8 cellular contexts compared by ENCODE assay signal in genomic region chr1:84504580-84505021, GRCh38. TPM values are rescaled to one million over a fixed set of nuclear protein-coding genes. Genes with fewer than 3 reads are reported as not detected.
A peak's percentile ranks its signal among the peaks of the same experiment; 100 is the strongest.
DNase-seq lines count a peak whose midpoint lies in the region; ATAC-seq, FAIRE-seq and TF ChIP-seq lines count a peak whose summit lies in the region.

No MANE protein-coding gene starts in this region.

- POLR2A ChIA-PET in K562 (lab: Yijun Ruan, JAX): interaction anchor here (0.6 to 4.1 kb wide), 5 partner anchors 9 to 110 kb away, joined by 3 to 34 read pairs (median 4); no protein-coding TSS in a partner anchor

- peaks cover 53% of the 10 kb centered on the region for H3K36me3 ChIP-seq in DOHH2 (ENCODE audit: control insufficient read depth, low read length)
- peaks cover 54% of the 10 kb centered on the region for H3K36me3 ChIP-seq in K562 (ENCODE audit: control insufficient read depth, insufficient read depth, low read length)
- peaks cover 15% of the 10 kb centered on the region for H3K36me3 ChIP-seq in lower lobe of right lung
- H3K36me3 ChIP-seq in transverse colon: peaks cover 0 to 7% (median 0%) of the 10 kb centered on the region in 4 donors

- BruUV-seq in K562 (replicated peaks; lab: Mats Ljungman, UMichigan): TSS peak; percentile 41

- H3K27me3 ChIP-seq in DOHH2 (ENCODE audit: control insufficient read depth, low read length) (no peaks in the 10 kb centered on the region), K562 (ENCODE audit: control insufficient read depth in 2 of 2, insufficient read depth in 2 of 2, low read length in 2 of 2) (no peaks in the 10 kb centered on the region), lower lobe of right lung (ENCODE audit: low read depth) (no peaks in the 10 kb centered on the region), transverse colon (no peaks in the 10 kb centered on the region)

- peaks cover 41% of the 10 kb centered on the region for H3K4me1 ChIP-seq in DOHH2 (ENCODE audit: control insufficient read depth, low read length)
- peaks cover 4 to 10% of the 10 kb centered on the region in 2 experiments; a peak in 4 of 5 replicates for H3K4me1 ChIP-seq in K562 (replicated peaks in 1 of 2; ENCODE audit: control insufficient read depth in 2 of 2, insufficient read depth in 2 of 2, low read length in 2 of 2)
- H3K4me1 ChIP-seq in lower lobe of right lung: peaks cover 60% of the 10 kb centered on the region
- H3K4me1 ChIP-seq in transverse colon: peaks cover 22 to 58% (median 38%) of the 10 kb centered on the region in 4 donors

- TF ChIP-seq RAD21 in K562 (CRISPR knock-in tag; conservative IDR thresholded peaks at IDR 0.05 in 1 of 2, IDR thresholded peaks at IDR 0.05 in 1 of 2): peak in 1 of 2 experiments; percentile 28; a peak in 2 of 4 replicates

- H3K79me2 ChIP-seq in DOHH2 (ENCODE audit: control insufficient read depth, low read length) (peaks cover 72% of the 10 kb centered on the region), K562 (ENCODE audit: control insufficient read depth, insufficient read depth, low read length) (peaks cover 85% of the 10 kb centered on the region)

- in situ Hi-C loops in K562 (cut with MboI): no loop called here
- in situ Hi-C loops in transverse colon (cut with MboI; ENCODE audit: low pct_ligation_motif_present in 1 of 4, low pct_unique_long_range_greater_than_20kb in 1 of 4, low sequenced_read_pairs in 3 of 4): no loop called here

- ATAC-seq in K562 (peak; percentile 11), lower lobe of right lung (no peak), HG02623 (IDR thresholded peaks at IDR 0.05; ENCODE audit: unreplicated experiment) (no peak)

- intact Hi-C loops in K562 (cut with micrococcal nuclease) (loop anchor here (2.0 to 10.0 kb wide), 3 partner anchors 70 to 200 kb away; partner anchors contain the start of genes CTBS and SAMD13), lower lobe of right lung (cut with DNase I) (no loop called here), transverse colon (cut with DNase I; ENCODE audit: low total_unique reads) (loop anchor here (10.0 kb wide), 2 partner anchors 70 to 100 kb away; partner anchors contain the start of gene CTBS)

- H4K20me1 ChIP-seq in DOHH2 (ENCODE audit: control insufficient read depth, insufficient read depth, low read depth, low read length) (peaks cover 16% of the 10 kb centered on the region; the same call in 1 of the 2 replicates), K562 (replicated peaks; ENCODE audit: control insufficient read depth, insufficient read depth, low read length) (peaks cover 18% of the 10 kb centered on the region)

- peak; percentile 70 for FAIRE-seq in K562 (lab: Jason Lieb, UNC)

- DNase-seq in Jurkat, Clone E6-1 (ENCODE audit: low read depth, low spot score): no peak
- DNase-seq in K562 (ENCODE audit: extremely low read depth in 1 of 4, low spot score in 3 of 4): peak in 2 of 4 experiments; percentile 25 to 53
- DNase-seq in lower lobe of right lung: no peak
- no peak for DNase-seq in transverse colon
- DNase-seq in activated CD4-positive, CD25-positive, alpha-beta regulatory T cell (lab: John Stamatoyannopoulos, UW): no peak
- DNase-seq in activated effector memory CD4-positive, alpha-beta T cell treated with anti-CD3 and anti-CD28 coated beads, Interleukin-2, amount 50 U/mL, for 16 hours: no peak

- TF ChIP-seq EP300 in K562 (IDR thresholded peaks at IDR 0.05; ENCODE audit: low read length) (no peak), transverse colon (IDR thresholded peaks at IDR 0.05; ENCODE audit: low read depth) (no peak)

- no peak for TF ChIP-seq CTCF in DOHH2 (IDR thresholded peaks at IDR 0.05; ENCODE audit: low read depth, low read length, poor library complexity, severe bottlenecking)
- no peak for TF ChIP-seq CTCF in K562 (IDR thresholded peaks at IDR 0.05 in 2 of 3, conservative IDR thresholded peaks at IDR 0.05 in 1 of 3; ENCODE audit: insufficient read depth in 2 of 3, low read depth in 1 of 3, low read length in 3 of 3)
- TF ChIP-seq CTCF in lower lobe of right lung (IDR thresholded peaks at IDR 0.05): no peak
- TF ChIP-seq CTCF in transverse colon (IDR thresholded peaks at IDR 0.05): no peak

- peak overlapping the region; percentile 94 for H3K4me3 ChIP-seq in DOHH2 (ENCODE audit: low read length)
- H3K4me3 ChIP-seq in Jurkat, Clone E6-1 (ENCODE audit: low read length): peak overlapping the region; percentile 95
- H3K4me3 ChIP-seq in K562: peak overlapping the region; percentile 69
- H3K4me3 ChIP-seq in lower lobe of right lung: peak overlapping the region; percentile 91
- peak overlapping the region; percentile 63 to 93 (median 74) for H3K4me3 ChIP-seq in transverse colon

- H3F3A ChIP-seq in DOHH2 (ENCODE audit: control insufficient read depth, insufficient read depth): peaks cover 29% of the 10 kb centered on the region

- H3K9me3 ChIP-seq in DOHH2 (ENCODE audit: control insufficient read depth, insufficient read depth, low read length) (peaks cover 8% of the 10 kb centered on the region), K562 (replicated peaks; ENCODE audit: control insufficient read depth, insufficient read depth, low read depth, low read length) (no peaks in the 10 kb centered on the region; the same call in 1 of the 2 replicates), lower lobe of right lung (peaks cover 8% of the 10 kb centered on the region), transverse colon (no peaks in the 10 kb centered on the region)

- CTCF ChIA-PET in K562 (lab: Yijun Ruan, JAX; ENCODE audit: low intra/inter-chr PET ratio): interaction anchor here (0.7 to 1.1 kb wide), 2 partner anchors 21 to 116 kb away, joined by 3 to 7 read pairs; no protein-coding TSS in a partner anchor

- H2AFZ ChIP-seq in K562 (ENCODE audit: low read depth, low read length): no peak overlapping the region

- under 1% methylated on average over 6 of the region's 6 CpGs for WGBS in K562 (ENCODE audit: insufficient coverage, low coverage, missing lambda C conversion rate)
- WGBS in transverse colon (ENCODE audit: low coverage in 1 of 2), 2 donors: 9 to 13% methylated on average over 4 to 6 of the region's 6 CpGs

- TF ChIP-seq POLR2A in K562 (conservative IDR thresholded peaks at IDR 0.05) (no peak), transverse colon (IDR thresholded peaks at IDR 0.05) (no peak)

- H3K4me2 ChIP-seq in DOHH2 (ENCODE audit: low read length) (peak overlapping the region; percentile 89), K562 (ENCODE audit: insufficient read depth, low read length) (peak overlapping the region; percentile 98)

- H3K9ac ChIP-seq in K562 (ENCODE audit: insufficient read depth in 1 of 2, low read depth in 2 of 2, low read length in 2 of 2): peak overlapping the region; percentile 98 to 99

- no peaks in the 10 kb centered on the region for H3K9me1 ChIP-seq in K562 (ENCODE audit: control insufficient read depth, insufficient read depth, low read length)

- H3K9me2 ChIP-seq in DOHH2 (replicated peaks; ENCODE audit: control insufficient read depth, low read length): no peaks in the 10 kb centered on the region

- H3K27ac ChIP-seq in DOHH2 (ENCODE audit: low read depth, low read length): no peak overlapping the region
- H3K27ac ChIP-seq in K562 (ENCODE audit: extremely low read depth, low read depth, low read length): peak overlapping the region; percentile 97
- peak overlapping the region; percentile 98 for H3K27ac ChIP-seq in lower lobe of right lung
- H3K27ac ChIP-seq in transverse colon: peak overlapping the region; percentile 96 to 99 (median 97)

RNA-seq across cellular contexts. Expression of gene SPATA1, which starts 1.6 kb away (rescaled TPM):
- polyA plus RNA-seq in Jurkat, Clone E6-1 (2012; ENCODE audit: insufficient read depth, insufficient read length): 4.1 TPM
- total RNA-seq in K562 (2011; cell fraction: chromatin; rRNA removed; ENCODE audit: low replicate concordance): 5.5 and 7.1 TPM in 2 replicates
- total RNA-seq in K562 (2011; cell fraction: nucleolus; rRNA removed): 5.7 and 6.8 TPM in 2 replicates
- total RNA-seq in K562 (2011; cell fraction: nucleoplasm; rRNA removed): 11.4 and 15.3 TPM in 2 replicates
- 0.86 TPM in 1 of 2 replicates, not detected in the other for total RNA-seq in K562 (2014; rRNA removed)
- 1.5 and 1.7 TPM in 2 replicates for total RNA-seq in K562 (2014; rRNA removed; fragmentation: Illumina TruSeq; extraction: Trizol)
- total RNA-seq in K562 (2015; rRNA removed; fragmentation: Illumina TruSeq; extraction: Trizol): 1.6 and 1.8 TPM in 2 replicates
- 2.2 and 2.3 TPM in 2 replicates for total RNA-seq in K562 (2021)
- polyA plus RNA-seq in K562 (2011; rRNA removed): 1.4 and 2.9 TPM in 2 replicates
- 0.49 and 0.87 TPM in 2 replicates for polyA plus RNA-seq in K562 (2011; cell fraction: cytosol; rRNA removed)
- 2.5 and 3.7 TPM in 2 replicates for polyA plus RNA-seq in K562 (2011; cell fraction: nucleus; rRNA removed)
- polyA plus RNA-seq in K562 (2012): 2.7 and 5.1 TPM in 2 replicates
- polyA plus RNA-seq in K562 (2014; fragmentation: Illumina TruSeq; extraction: Trizol): 0.79 TPM in 1 of 2 replicates, not detected in the other
- 1 to 10 TPM; 1.1 TPM for polyA plus RNA-seq in K562 (2014; fragmentation: Nextera tagmentation; extraction: Ambion mirVana)
- 0.40 and 1.8 TPM in 2 replicates for polyA plus RNA-seq in K562 (2014; rRNA removed)
- polyA minus RNA-seq in K562 (2011; rRNA and poly(A)+ RNA removed): 1.2 and 3.6 TPM in 2 replicates
- not detected in 2 replicates for polyA minus RNA-seq in K562 (2011; cell fraction: cytosol; rRNA and poly(A)+ RNA removed)
- polyA minus RNA-seq in K562 (2011; cell fraction: nucleus; rRNA and poly(A)+ RNA removed): 5.3 and 6.2 TPM in 2 replicates
- total RNA-seq in lower lobe of right lung: 2.5 TPM
- total RNA-seq in transverse colon: 1 to 10 TPM in 1 of 4 donors, under 1 TPM in 1, not detected in 2; 0.14 to 1.6 TPM

RNA-seq across cellular contexts. Expression of gene GNG5, which starts 1.8 kb away (rescaled TPM):
- 257 TPM for polyA plus RNA-seq in Jurkat, Clone E6-1 (2012; ENCODE audit: insufficient read depth, insufficient read length)
- 3.8 and 8.6 TPM in 2 replicates for total RNA-seq in K562 (2011; cell fraction: chromatin; rRNA removed; ENCODE audit: low replicate concordance)
- total RNA-seq in K562 (2011; cell fraction: nucleolus; rRNA removed): 9.6 and 10.0 TPM in 2 replicates
- 15.7 and 18.9 TPM in 2 replicates for total RNA-seq in K562 (2011; cell fraction: nucleoplasm; rRNA removed)
- total RNA-seq in K562 (2014; rRNA removed) (61.9 and 71.1 TPM in 2 replicates), K562 (2014; rRNA removed; fragmentation: Illumina TruSeq; extraction: Trizol) (114 and 116 TPM in 2 replicates), K562 (2015; rRNA removed; fragmentation: Illumina TruSeq; extraction: Trizol) (150 and 155 TPM in 2 replicates), K562 (2021) (169 and 179 TPM in 2 replicates), lower lobe of right lung (119 TPM), transverse colon (100 to 1,000 TPM in 2 of 4 donors, 10 to 100 TPM in 2; 19.1 to 172 (median 127) TPM)
- polyA plus RNA-seq in K562 (2011; rRNA removed) (87.2 and 113 TPM in 2 replicates), K562 (2014; fragmentation: Illumina TruSeq; extraction: Trizol) (243 and 281 TPM in 2 replicates), K562 (2014; fragmentation: Nextera tagmentation; extraction: Ambion mirVana) (100 to 1,000 TPM; 242 to 243 TPM), K562 (2014; rRNA removed) (138 and 179 TPM in 2 replicates)
- polyA plus RNA-seq in K562 (2011; cell fraction: cytosol; rRNA removed): 92.3 and 135 TPM in 2 replicates
- polyA plus RNA-seq in K562 (2011; cell fraction: nucleus; rRNA removed): 80.5 and 81.5 TPM in 2 replicates
- 266 and 318 TPM in 2 replicates for polyA plus RNA-seq in K562 (2012)
- 35.9 and 39.3 TPM in 2 replicates for polyA minus RNA-seq in K562 (2011; rRNA and poly(A)+ RNA removed)
- polyA minus RNA-seq in K562 (2011; cell fraction: cytosol; rRNA and poly(A)+ RNA removed): 62.1 and 63.1 TPM in 2 replicates
- polyA minus RNA-seq in K562 (2011; cell fraction: nucleus; rRNA and poly(A)+ RNA removed): 10.8 and 21.3 TPM in 2 replicates

RNA-seq across cellular contexts. Expression of gene RPF1, which starts 25.5 kb away (rescaled TPM):
- 97.5 TPM for polyA plus RNA-seq in Jurkat, Clone E6-1 (2012; ENCODE audit: insufficient read depth, insufficient read length)
- 12.0 and 17.8 TPM in 2 replicates for total RNA-seq in K562 (2011; cell fraction: chromatin; rRNA removed; ENCODE audit: low replicate concordance)
- 9.7 and 10.0 TPM in 2 replicates for total RNA-seq in K562 (2011; cell fraction: nucleolus; rRNA removed)
- total RNA-seq in K562 (2011; cell fraction: nucleoplasm; rRNA removed): 12.6 and 12.7 TPM in 2 replicates
- 101 and 113 TPM in 2 replicates for total RNA-seq in K562 (2014; rRNA removed)
- total RNA-seq in K562 (2014; rRNA removed; fragmentation: Illumina TruSeq; extraction: Trizol): 90.2 and 101 TPM in 2 replicates
- total RNA-seq in K562 (2015; rRNA removed; fragmentation: Illumina TruSeq; extraction: Trizol): 91.9 and 99.8 TPM in 2 replicates
- total RNA-seq in K562 (2021): 52.4 and 54.8 TPM in 2 replicates
- 64.8 and 88.8 TPM in 2 replicates for polyA plus RNA-seq in K562 (2011; rRNA removed)
- 16.7 and 30.1 TPM in 2 replicates for polyA plus RNA-seq in K562 (2011; cell fraction: cytosol; rRNA removed)
- 10.0 and 18.1 TPM in 2 replicates for polyA plus RNA-seq in K562 (2011; cell fraction: nucleus; rRNA removed)
- polyA plus RNA-seq in K562 (2012): 57.5 and 64.2 TPM in 2 replicates
- 123 and 156 TPM in 2 replicates for polyA plus RNA-seq in K562 (2014; fragmentation: Illumina TruSeq; extraction: Trizol)
- 10 to 100 TPM; 68.0 to 84.7 TPM for polyA plus RNA-seq in K562 (2014; fragmentation: Nextera tagmentation; extraction: Ambion mirVana)
- 126 TPM in 2 replicates for polyA plus RNA-seq in K562 (2014; rRNA removed)
- 27.9 and 28.8 TPM in 2 replicates for polyA minus RNA-seq in K562 (2011; rRNA and poly(A)+ RNA removed)
- 7.4 and 14.7 TPM in 2 replicates for polyA minus RNA-seq in K562 (2011; cell fraction: cytosol; rRNA and poly(A)+ RNA removed)
- polyA minus RNA-seq in K562 (2011; cell fraction: nucleus; rRNA and poly(A)+ RNA removed): 7.5 and 17.2 TPM in 2 replicates
- 31.1 TPM for total RNA-seq in lower lobe of right lung
- 10 to 100 TPM; 14.7 to 38.4 (median 25.9) TPM for total RNA-seq in transverse colon
